In genomic region chr2:88831792-88832248, GRCh38 we compare ENCODE assay signal across 8 cellular contexts.
DNase-seq lines count a peak whose midpoint lies in the region; ATAC-seq, FAIRE-seq and TF ChIP-seq lines count a peak whose summit lies in the region.

No MANE protein-coding gene starts in this region.

- H3K27ac Mint-ChIP-seq in activated B cell treated with CpG ODN at 0.5 μM for 24 hours: peak overlapping the region; percentile 92

- H3K9me3 Mint-ChIP-seq in activated B cell treated with CpG ODN at 0.5 μM for 24 hours: no peaks in the 10 kb centered on the region

- no peak overlapping the region for H3K27ac ChIP-seq in cardiac muscle cell

- H3K27me3 Mint-ChIP-seq in activated B cell treated with CpG ODN at 0.5 μM for 24 hours: no peaks in the 10 kb centered on the region

- peak overlapping the region; percentile 84 for H3K4me3 Mint-ChIP-seq in activated B cell treated with CpG ODN at 0.5 μM for 24 hours

- intact Hi-C loops in Right ventricle myocardium inferior (cut with DNase I) (loop anchor here (5.0 kb wide), 1 partner anchor 95 kb away; no protein-coding TSS in a partner anchor), activated B cell treated with CpG ODN at 0.5 μM for 24 hours (cut with micrococcal nuclease) (loop anchor here (1.0 to 10.0 kb wide), 13 partner anchors 15 to 1013 kb away; partner anchors contain the start of gene EIF2AK3)

- CTCF ChIA-PET in activated B cell treated with CpG ODN at 0.5 μM for 24 hours (lab: Charles Lee): interaction anchor here (0.6 to 6.3 kb wide), 22 partner anchors 9 to 663 kb away, joined by 3 to 187 read pairs (median 6); no protein-coding TSS in a partner anchor

- TF ChIP-seq CTCF in cardiac muscle cell (IDR thresholded peaks at IDR 0.05; ENCODE audit: low read depth, low read length): peak; percentile 94
- TF ChIP-seq CTCF in activated B cell treated with CpG ODN at 0.5 μM for 24 hours (IDR thresholded peaks at IDR 0.05): peak; percentile 81
- TF ChIP-seq CTCF in foreskin fibroblast (IDR thresholded peaks at IDR 0.05; ENCODE audit: low read depth, low read length): peak; percentile 59

- H3K4me3 ChIP-seq in cardiac muscle cell (no peak overlapping the region), foreskin fibroblast (ENCODE audit: low read depth in 1 of 2, low read length in 2 of 2) (no peak overlapping the region)

- POLR2A ChIA-PET in activated B cell treated with CpG ODN at 0.5 μM for 24 hours (lab: Charles Lee): interaction anchor here (0.9 to 24.5 kb wide), 16 partner anchors 9 to 321 kb away, joined by 3 to 1820 read pairs (median 8); no protein-coding TSS in a partner anchor

- H3K27me3 ChIP-seq in cardiac muscle cell: no peaks in the 10 kb centered on the region

- no peak for FAIRE-seq in H54 (lab: Jason Lieb, UNC)

- TF ChIP-seq POLR2A in H54 (IDR thresholded peaks at IDR 0.05; ENCODE audit: low read depth, low read length): no peak

- peaks cover 6% of the 10 kb centered on the region for H3K4me1 ChIP-seq in cardiac muscle cell (ENCODE audit: low read depth)

- no peaks in the 10 kb centered on the region for H3K9me3 ChIP-seq in cardiac muscle cell (ENCODE audit: low read depth)

- peak; percentile 74 to 77 for DNase-seq in cardiac muscle cell (ENCODE audit: low read depth in 1 of 2, low spot score in 1 of 2)
- DNase-seq in Right ventricle myocardium inferior (ENCODE audit: missing footprints): no peak
- DNase-seq in H54 (ENCODE audit: insufficient read length, low spot score): peak; percentile 19
- DNase-seq in KBM-7: peak; percentile 73
- DNase-seq in activated B cell treated with CpG ODN at 0.5 μM for 24 hours: peak; percentile 72
- DNase-seq in foreskin fibroblast: peak; percentile 1 to 5
- DNase-seq in smooth muscle cell of the brain vasculature (ENCODE audit: low read depth, low spot score): peak; percentile 12
- DNase-seq in COR-L47 (lab: John Stamatoyannopoulos, UW): no peak

- H3K4me1 Mint-ChIP-seq in activated B cell treated with CpG ODN at 0.5 μM for 24 hours: peaks cover 68% of the 10 kb centered on the region

- no peak for ATAC-seq in Right ventricle myocardium inferior
- ATAC-seq in activated B cell treated with CpG ODN at 0.5 μM for 24 hours (ENCODE audit: low read depth): peak; percentile 80

- H3K36me3 ChIP-seq in cardiac muscle cell: no peaks in the 10 kb centered on the region

- H3K36me3 Mint-ChIP-seq in activated B cell treated with CpG ODN at 0.5 μM for 24 hours (ENCODE audit: low read depth): peaks cover 4% of the 10 kb centered on the region

- in situ Hi-C loops in KBM-7 (cut with MboI; ENCODE audit: low pct_unique_long_range_greater_than_20kb, low sequenced_read_pairs): no loop called here

Comparison
In these comparisons a context has a peak if more than half of its experiments do, and no peak if none do; other contexts are left out.
1. DNase-seq: peak in cardiac muscle cell (2 of 2), H54 (single experiment), KBM-7 (single experiment), activated B cell treated with CpG ODN at 0.5 μM for 24 hours (single experiment), foreskin fibroblast (2 of 2) and smooth muscle cell of the brain vasculature (single experiment); none in Right ventricle myocardium inferior (single experiment) and COR-L47 (single experiment).
2. Peak in every context shown above with its lines, with median percentiles within 50 percentile points of each other: CTCF ChIP-seq.